ENCODE assay signal across 32 cellular contexts in genomic region chr19:50661087-50661486, GRCh38. TPM values are rescaled to one million over a fixed set of nuclear protein-coding genes. Genes with fewer than 3 reads are reported as not detected.
"Had no signal": no experiment of that assay in that cellular context is flagged by ENCODE, and none has a peak within 500 bp of the region (broad histone marks: within the 10 kb centered on the region; RNA-seq: fewer than 3 reads in every experiment).

No MANE protein-coding gene starts in this region.

- H2AFZ ChIP-seq: parathyroid adenoma had no signal

- DNase-seq: activated CD4-positive, alpha-beta T cell treated with anti-CD3 and anti-CD28 coated beads for 48 hours; activated CD4-positive, alpha-beta T cell treated with anti-CD3 and anti-CD28 coated beads, Interleukin-2, amount 50 U/mL, for 48 hours; activated CD8-positive, alpha-beta memory T cell treated with anti-CD3 and anti-CD28 coated beads for 24 hours; activated gamma-delta T cell treated with Interleukin-2 at 50 U/mL for 16 hours; activated naive CD4-positive, alpha-beta T cell treated with anti-CD3 and anti-CD28 coated beads, Interleukin-2, amount 50 U/mL, for 16 hours; amniotic stem cell; caudate nucleus; cortex of kidney; effector memory CD8-positive, alpha-beta T cell; head of caudate nucleus; hippocampal formation; left lung; lower lobe of right lung; mesenchymal stem cell; naive thymus-derived CD8-positive, alpha-beta T cell; occipital lobe; psoas muscle; stimulated activated CD4-positive, alpha-beta T cell treated with anti-CD3 and anti-CD28 coated beads, Interleukin-2, amount 100 ng/mL, for 24 hours; stimulated activated naive B cell treated with anti-CD40 and anti-IgM and Interleukin-4, amounts not matched to agents 10 μg/mL and 1 μg/mL and 100 μg/mL, for 72 hours; stomach; T-helper 1 cell; tibial artery; upper lobe of right lung had no signal

- FAIRE-seq: astrocyte, endothelial cell of umbilical vein had no signal

- H3K4me2 ChIP-seq: smooth muscle cell had no signal

- H3K4me3 Mint-ChIP-seq: effector memory CD8-positive, alpha-beta T cell; stimulated activated naive B cell treated with anti-CD40 and anti-IgM and Interleukin-4, amounts not matched to agents 10 μg/mL and 1 μg/mL and 100 μg/mL, for 72 hours; T-helper 2 cell treated with Interferon-gamma antibody and Interleukin-4, amounts not matched to agents 5 μg/mL and 100 μg/mL, for 36 hours had no signal

- H3K4me3 ChIP-seq: gastroesophageal sphincter, left lung, lower lobe of right lung, psoas muscle, right atrium auricular region, smooth muscle cell, stomach, tibial artery, upper lobe of right lung had no signal

- H3K27ac ChIP-seq: gastroesophageal sphincter, left lung, lower lobe of right lung, parathyroid adenoma, psoas muscle, right atrium auricular region, stomach, tibial artery, upper lobe of right lung had no signal

- H3K27ac Mint-ChIP-seq: effector memory CD8-positive, alpha-beta T cell; stimulated activated naive B cell treated with anti-CD40 and anti-IgM and Interleukin-4, amounts not matched to agents 10 μg/mL and 1 μg/mL and 100 μg/mL, for 72 hours; T-helper 2 cell treated with Interferon-gamma antibody and Interleukin-4, amounts not matched to agents 5 μg/mL and 100 μg/mL, for 36 hours had no signal

- H3K79me2 ChIP-seq: parathyroid adenoma had no signal

- H3K9ac ChIP-seq: parathyroid adenoma had no signal

- H3K4me1 ChIP-seq: parathyroid adenoma, psoas muscle had no signal

- ATAC-seq: effector memory CD8-positive, alpha-beta T cell; gastroesophageal sphincter; left lung; lower lobe of right lung; naive thymus-derived CD8-positive, alpha-beta T cell; psoas muscle; stimulated activated naive B cell treated with anti-CD40 and anti-IgM and Interleukin-4, amounts not matched to agents 10 μg/mL and 1 μg/mL and 100 μg/mL, for 72 hours; upper lobe of right lung had no signal

- H3K9me3 ChIP-seq: left lung, lower lobe of right lung, psoas muscle, right atrium auricular region, tibial artery, upper lobe of right lung had no signal

- H3K36me3 ChIP-seq: gastroesophageal sphincter, left lung, lower lobe of right lung, right atrium auricular region, stomach, tibial artery, upper lobe of right lung had no signal

RNA-seq across cellular contexts. Expression of gene C19orf81, which starts 11.8 kb away (rescaled TPM):
- total RNA-seq: astrocyte, fibroblast of lung, fibroblast of villous mesenchyme, gastroesophageal sphincter, stomach had no signal
- polyA plus RNA-seq: fibroblast of lung had no signal

RNA-seq across cellular contexts. Expression of gene SYT3, which starts 21.4 kb away (rescaled TPM):
- total RNA-seq: astrocyte, fibroblast of lung, fibroblast of villous mesenchyme had no signal
- polyA plus RNA-seq: fibroblast of lung had no signal

RNA-seq across cellular contexts. Expression of gene SHANK1, which starts 58.5 kb away (rescaled TPM):
- total RNA-seq: astrocyte had no signal
